In genomic region chr11:22276535-22276934, GRCh38 we compare ENCODE assay signal across 20 cellular contexts.
"Had no signal": no experiment of that assay in that cellular context is flagged by ENCODE, and none has a peak within 500 bp of the region (broad histone marks: within the 10 kb centered on the region; RNA-seq: fewer than 3 reads in every experiment).

No MANE protein-coding gene starts in this region.

- DNase-seq: colonic mucosa; dermis blood vessel endothelial cell; endodermal cell; heart right ventricle; left ventricle myocardium superior; mesenchymal stem cell; midbrain; naive B cell; occipital lobe; psoas muscle; retina; sigmoid colon; stimulated activated CD4-positive, alpha-beta T cell treated with anti-CD3 and anti-CD28 coated beads, Interleukin-12 subunit alpha, Interleukin-12 subunit beta, amount 100 ng/mL, for 4 hours; stimulated activated naive CD4-positive, alpha-beta T cell treated with Interleukin-2 at 50 U/mL for 16 hours; trophoblast cell had no signal

- H3K4me1 ChIP-seq: colonic mucosa, psoas muscle, sigmoid colon had no signal

- FAIRE-seq: frontal cortex, keratinocyte had no signal

- H3K9me3 ChIP-seq: colonic mucosa, heart right ventricle, psoas muscle, sigmoid colon had no signal

- H3K36me3 ChIP-seq: colonic mucosa had no signal

- H3K27ac ChIP-seq: colonic mucosa, heart right ventricle, psoas muscle, sigmoid colon, skin epidermis had no signal

- H3K27me3 ChIP-seq: colonic mucosa, heart right ventricle, sigmoid colon had no signal

- H3K4me3 ChIP-seq: colonic mucosa, heart right ventricle, lung, psoas muscle, sigmoid colon, skin epidermis had no signal

- ATAC-seq: esophagus mucosa, heart right ventricle, left ventricle myocardium superior, psoas muscle had no signal
